7 cellular contexts compared by ENCODE assay signal in genomic region chr9:39550573-39550972, GRCh38.
DNase-seq lines count a peak whose midpoint lies in the region; ATAC-seq, FAIRE-seq and TF ChIP-seq lines count a peak whose summit lies in the region.
"Not testable (repeated sequence)": the region's sequence is repeated elsewhere in the genome, so short reads cannot be mapped to it uniquely, and the experiment has no call there.

No MANE protein-coding gene starts in this region.

- dilution Hi-C loops in IMR-90 (cut with HindIII; ENCODE audit: low sequenced_read_pairs, unreplicated experiment); endothelial cell of umbilical vein (cut with MboI; ENCODE audit: extremely low pct_ligation_motif_present, low sequenced_read_pairs): not testable (repeated sequence)

- RAD21 ChIA-PET in HCT116 (lab: Charles Lee; ENCODE audit: low non-redundant PET in 1 of 2, low total read pairs in 2 of 2, uncharacterized antibody in 2 of 2, unreplicated experiment in 2 of 2): not testable (repeated sequence)

- FAIRE-seq in endothelial cell of umbilical vein (lab: Jason Lieb, UNC): not testable (repeated sequence)

- H3K79me2 ChIP-seq in ACC112 (ENCODE audit: control insufficient read depth, insufficient read depth, low read length, unreplicated experiment); HCT116 (ENCODE audit: insufficient read depth, low read length); endothelial cell of umbilical vein (ENCODE audit: control insufficient read depth, insufficient read depth, low read length); neural progenitor cell (ENCODE audit: low read depth): not testable (repeated sequence)

- H4K8ac ChIP-seq in IMR-90 (ENCODE audit: low read depth in 2 of 2, low read length in 2 of 2): not testable (repeated sequence)

- BruUV-seq in HCT116 (replicated peaks; lab: Mats Ljungman, UMichigan); IMR-90 (replicated peaks; lab: Mats Ljungman, UMichigan); endothelial cell of umbilical vein (replicated peaks; lab: Mats Ljungman, UMichigan): not testable (repeated sequence)

- not testable (repeated sequence) for H4K91ac ChIP-seq in IMR-90 (ENCODE audit: insufficient read depth, low read depth, low read length)

- WGBS in IMR-90 (ENCODE audit: extremely low coverage in 2 of 2, insufficient read length in 1 of 2), 2 experiments: no CpG with 5 or more reads among the region's 2 CpGs

- H3K4me3 Mint-ChIP-seq in WTC11: peak overlapping the region; percentile 25
- not testable (repeated sequence) for H3K4me3 Mint-ChIP-seq in neural progenitor cell

- H3K9me3 ChIP-seq in HCT116 (ENCODE audit: control insufficient read depth in 1 of 2, insufficient read depth in 1 of 2, low read depth in 1 of 2, low read length in 2 of 2); IMR-90 (ENCODE audit: control insufficient read depth, insufficient read depth, low read length); endothelial cell of umbilical vein (replicated peaks; ENCODE audit: control insufficient read depth, insufficient read depth, low read length); iPS-18a (ENCODE audit: control insufficient read depth, low read depth, low read length); neural progenitor cell (ENCODE audit: low read depth): not testable (repeated sequence)

- H3K56ac ChIP-seq in IMR-90 (ENCODE audit: extremely low read depth, insufficient read depth, low read length): not testable (repeated sequence)

- not testable (repeated sequence) for H3K4me1 ChIP-seq in ACC112 (ENCODE audit: control insufficient read depth, insufficient read depth, low read length, unreplicated experiment); HCT116 (ENCODE audit: control insufficient read depth in 1 of 2, insufficient read depth in 2 of 2, low read length in 2 of 2); IMR-90 (ENCODE audit: control insufficient read depth, insufficient read depth, low read length); endothelial cell of umbilical vein (ENCODE audit: control insufficient read depth, extremely low read depth, insufficient read depth, low read length); iPS-18a (ENCODE audit: control insufficient read depth, low read depth, low read length)
- peaks cover 24% of the 10 kb centered on the region for H3K4me1 ChIP-seq in neural progenitor cell

- H3K4me1 Mint-ChIP-seq in WTC11 (peaks cover 22% of the 10 kb centered on the region), neural progenitor cell (peaks cover 16% of the 10 kb centered on the region)

- not testable (repeated sequence) for TF ChIP-seq POLR2A in HCT116 (IDR thresholded peaks at IDR 0.05; ENCODE audit: borderline replicate concordance, extremely low read depth, insufficient read depth, insufficient read length); IMR-90 (IDR thresholded peaks at IDR 0.05; ENCODE audit: low read depth, low read length); endothelial cell of umbilical vein (IDR thresholded peaks at IDR 0.05; ENCODE audit: low read depth, low read length)

- H3K27ac ChIP-seq in ACC112 (ENCODE audit: low read depth, low read length); HCT116 (ENCODE audit: low read depth, low read length); IMR-90 (ENCODE audit: insufficient read depth, low read length); endothelial cell of umbilical vein (ENCODE audit: insufficient read depth, low read depth, low read length): not testable (repeated sequence)
- H3K27ac ChIP-seq in iPS-18a (ENCODE audit: low read length) (peak overlapping the region; percentile 57), neural progenitor cell (peak overlapping the region; percentile 44)

- not testable (repeated sequence) for TF ChIP-seq RAD21 in HCT116 (IDR thresholded peaks at IDR 0.05; ENCODE audit: low read depth); IMR-90 (IDR thresholded peaks at IDR 0.05; ENCODE audit: low read length)

- not testable (repeated sequence) for H3K4ac ChIP-seq in IMR-90 (ENCODE audit: low read depth, low read length)

- ATAC-seq in HCT116, WTC11: not testable (repeated sequence)
- 0 out of 2 replicates have a peak, but pooled peaks have one; percentile 35 for ATAC-seq in IMR-90 (ENCODE audit: low read depth)

- not testable (repeated sequence) for H3K4me3 ChIP-seq in ACC112 (ENCODE audit: low read depth, low read length); HCT116 (replicated peaks in 1 of 2; ENCODE audit: low read depth in 1 of 2, low read length in 2 of 2); IMR-90 (ENCODE audit: insufficient read depth, low read depth, low read length); endothelial cell of umbilical vein (replicated peaks in 1 of 3; ENCODE audit: insufficient read depth in 1 of 3, low read depth in 1 of 3, low read length in 3 of 3); neural progenitor cell
- peak overlapping the region; percentile 30 for H3K4me3 ChIP-seq in iPS-18a (ENCODE audit: low read length)

- H2BK15ac ChIP-seq in IMR-90 (ENCODE audit: low read depth, low read length): not testable (repeated sequence)

- H3K9me3 Mint-ChIP-seq in WTC11, neural progenitor cell: not testable (repeated sequence)

- H3K79me1 ChIP-seq in IMR-90 (ENCODE audit: low read depth in 1 of 2, low read length in 2 of 2): not testable (repeated sequence)

- POLR2A ChIA-PET in HCT116 (lab: Charles Lee); IMR-90 (lab: Charles Lee; ENCODE audit: unreplicated experiment); WTC11 (lab: Charles Lee); endothelial cell of umbilical vein (lab: Charles Lee): not testable (repeated sequence)

- peaks cover 30% of the 10 kb centered on the region for H3F3A ChIP-seq in neural progenitor cell (ENCODE audit: low read depth)

- not testable (repeated sequence) for DNase-seq in HCT116 (ENCODE audit: low read depth, low spot score); IMR-90; WTC11 (ENCODE audit: low spot score); endothelial cell of umbilical vein (ENCODE audit: low read depth, low spot score)
- DNase-seq in neural progenitor cell (ENCODE audit: low spot score): peak; percentile 2

- H2BK120ac ChIP-seq in IMR-90 (ENCODE audit: low read depth, low read length): not testable (repeated sequence)

- not testable (repeated sequence) for H2BK20ac ChIP-seq in IMR-90 (ENCODE audit: low read depth, low read length)

- CTCF ChIA-PET in HCT116 (lab: Charles Lee); IMR-90 (lab: Yijun Ruan, JAX); WTC11 (lab: Charles Lee); endothelial cell of umbilical vein (lab: Charles Lee): not testable (repeated sequence)

- not testable (repeated sequence) for H4K5ac ChIP-seq in IMR-90 (ENCODE audit: low read depth, low read length)

- not testable (repeated sequence) for H3K18ac ChIP-seq in IMR-90 (ENCODE audit: low read depth, low read length)

- not testable (repeated sequence) for H4K20me1 ChIP-seq in HCT116 (ENCODE audit: insufficient read depth); IMR-90 (ENCODE audit: insufficient read depth, low read length); endothelial cell of umbilical vein (replicated peaks; ENCODE audit: control insufficient read depth, extremely low read depth, insufficient read depth, low read length); neural progenitor cell (ENCODE audit: low read depth)

- H3K27me3 ChIP-seq in ACC112 (ENCODE audit: insufficient read depth, low read length); HCT116 (ENCODE audit: insufficient read depth, low read length); IMR-90 (ENCODE audit: control insufficient read depth, insufficient read depth, low read length); endothelial cell of umbilical vein (ENCODE audit: control insufficient read depth in 2 of 2, insufficient read depth in 2 of 2, low read length in 2 of 2); iPS-18a (ENCODE audit: control insufficient read depth, insufficient read depth, low read length); neural progenitor cell: not testable (repeated sequence)

- H3K14ac ChIP-seq in IMR-90 (replicated peaks; ENCODE audit: low read depth, low read length): not testable (repeated sequence)

- not testable (repeated sequence) for H3K9me2 ChIP-seq in HCT116 (ENCODE audit: insufficient read depth)

- H3K27ac Mint-ChIP-seq in WTC11 (peak overlapping the region; percentile 90), neural progenitor cell (peak overlapping the region; percentile 60)

- not testable (repeated sequence) for H3K36me3 Mint-ChIP-seq in WTC11, neural progenitor cell

- not testable (repeated sequence) for H3K9me1 ChIP-seq in IMR-90 (ENCODE audit: insufficient read depth, low read length); endothelial cell of umbilical vein (replicated peaks; ENCODE audit: control insufficient read depth, extremely low read depth, insufficient read depth, low read length)

- not testable (repeated sequence) for H3K27me3 Mint-ChIP-seq in WTC11 (ENCODE audit: low read depth); neural progenitor cell (ENCODE audit: insufficient read depth, low read depth)

- not testable (repeated sequence) for H3K9ac ChIP-seq in HCT116 (ENCODE audit: low read length); IMR-90 (ENCODE audit: low read depth, low read length); endothelial cell of umbilical vein (replicated peaks; ENCODE audit: extremely low read depth, insufficient read depth, low read length); neural progenitor cell
- H3K9ac ChIP-seq in iPS-18a (ENCODE audit: low read length): peak overlapping the region; percentile 32

- H2AK9ac ChIP-seq in IMR-90 (replicated peaks; ENCODE audit: low read depth, low read length, poor library complexity): not testable (repeated sequence)

- intact Hi-C loops in HCT116 (cut with micrococcal nuclease); IMR-90 (cut with micrococcal nuclease); endothelial cell of umbilical vein (cut with micrococcal nuclease): not testable (repeated sequence)

- H3K23ac ChIP-seq in IMR-90 (ENCODE audit: low read depth, low read length): not testable (repeated sequence)

- H2BK5ac ChIP-seq in IMR-90 (ENCODE audit: low read depth, low read length, poor library complexity, severe bottlenecking): not testable (repeated sequence)

- H2AK5ac ChIP-seq in IMR-90 (ENCODE audit: low read depth, low read length): not testable (repeated sequence)

- TF ChIP-seq CTCF in HCT116 (IDR thresholded peaks at IDR 0.05 in 2 of 3, conservative IDR thresholded peaks at IDR 0.05 in 1 of 3; ENCODE audit: borderline replicate concordance in 1 of 3, insufficient read depth in 1 of 3, low read depth in 2 of 3, low read length in 2 of 3); IMR-90 (conservative IDR thresholded peaks at IDR 0.05; ENCODE audit: low read depth, low read length); WTC11 (IDR thresholded peaks at IDR 0.05); endothelial cell of umbilical vein (IDR thresholded peaks at IDR 0.05; ENCODE audit: extremely low read depth in 1 of 2, insufficient read depth in 1 of 2, low read depth in 1 of 2, low read length in 2 of 2); neural progenitor cell (IDR thresholded peaks at IDR 0.05): not testable (repeated sequence)

- not testable (repeated sequence) for H3K36me3 ChIP-seq in ACC112 (ENCODE audit: insufficient read depth, low read length); HCT116 (ENCODE audit: control insufficient read depth in 1 of 2, insufficient read depth in 2 of 2, low read length in 2 of 2); IMR-90 (ENCODE audit: control insufficient read depth, insufficient read depth, low read length); endothelial cell of umbilical vein (ENCODE audit: control insufficient read depth in 2 of 2, extremely low read depth in 1 of 2, insufficient read depth in 2 of 2, low read length in 2 of 2); iPS-18a (ENCODE audit: control insufficient read depth, low read depth, low read length); neural progenitor cell

- H2AFZ ChIP-seq in ACC112 (ENCODE audit: low read length, unreplicated experiment) (peak overlapping the region; percentile 38), HCT116 (ENCODE audit: low read depth, low read length, poor library complexity, severe bottlenecking) (peak overlapping the region; percentile 76)
- H2AFZ ChIP-seq in IMR-90 (replicated peaks; ENCODE audit: low read length, poor library complexity); endothelial cell of umbilical vein (ENCODE audit: low read depth, low read length); neural progenitor cell (replicated peaks): not testable (repeated sequence)

- not testable (repeated sequence) for H3K4me2 ChIP-seq in HCT116 (ENCODE audit: low read length); IMR-90 (ENCODE audit: low read depth, low read length)
- peak overlapping the region; percentile 55 for H3K4me2 ChIP-seq in endothelial cell of umbilical vein (ENCODE audit: insufficient read depth, low read length)
- peak overlapping the region; percentile 62 for H3K4me2 ChIP-seq in neural progenitor cell

- in situ Hi-C loops in IMR-90 (cut with MboI; ENCODE audit: low sequenced_read_pairs): not testable (repeated sequence)
